Comparison of ENCODE assay signal across 10 cellular contexts in the genomic region with DNA sequence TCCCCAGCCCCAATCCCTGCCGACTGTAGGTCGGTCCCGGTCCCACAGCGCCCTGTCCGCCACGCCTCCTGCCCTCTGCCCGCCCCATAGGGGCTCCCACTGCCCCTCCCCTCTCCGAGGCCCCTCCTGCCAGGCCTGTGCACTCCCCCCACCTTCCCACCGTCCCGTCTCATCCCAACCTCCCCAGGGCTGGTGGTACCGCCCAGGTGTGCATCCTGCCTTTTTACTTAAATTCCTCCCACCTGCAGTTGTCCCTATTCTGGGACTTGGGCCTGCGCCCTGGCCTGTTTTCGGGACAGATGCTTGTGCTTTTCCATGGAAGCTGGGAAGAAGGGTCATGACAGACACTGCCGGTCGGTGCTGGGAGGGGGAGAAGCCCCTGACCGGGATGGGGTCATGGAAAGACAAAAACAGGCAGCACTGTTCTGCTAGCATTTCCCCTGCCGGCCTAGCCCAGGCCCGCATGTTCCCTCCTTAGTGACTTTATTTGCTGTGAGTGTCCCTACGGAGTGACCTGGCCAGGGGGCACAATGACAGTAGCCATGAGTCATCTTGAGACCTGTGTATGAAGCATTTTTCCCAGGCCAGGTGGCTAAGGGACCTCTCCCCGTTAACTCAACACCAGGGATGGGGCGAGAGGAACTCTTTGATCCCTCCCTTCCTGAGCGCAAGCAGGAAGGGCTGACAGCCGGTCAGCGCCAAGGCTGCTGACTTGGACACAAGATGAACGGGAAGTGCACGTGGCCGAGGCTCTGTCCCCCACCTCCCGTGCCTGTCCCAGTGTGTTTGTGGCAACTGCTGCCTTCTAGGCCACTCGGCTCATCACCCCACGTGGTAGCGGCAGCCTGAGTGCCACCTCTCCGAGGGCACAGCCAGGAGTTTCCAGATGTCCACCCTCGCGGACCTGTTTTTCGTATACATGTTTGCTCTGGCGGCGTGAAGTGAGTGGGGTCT. TPM values are rescaled to one million over a fixed set of nuclear protein-coding genes. Genes with fewer than 3 reads are reported as not detected.
DNase-seq lines count a peak whose midpoint lies in the region; ATAC-seq and TF ChIP-seq lines count a peak whose summit lies in the region.
"Had no signal": no experiment of that assay in that cellular context is flagged by ENCODE, and none has a peak within 500 bp of the region (broad histone marks: within the 10 kb centered on the region; RNA-seq: fewer than 3 reads in every experiment).

No MANE protein-coding gene starts in this region.

- peak in 1 of 2 donors; percentile 36 for DNase-seq in activated T-cell treated with anti-CD3 and anti-CD28 coated beads, Interleukin-2, amount 50 U/mL, for 72 hours
- DNase-seq in activated T-cell treated with anti-CD3 and anti-CD28 coated beads for 4 hours (no peak), coronary artery (ENCODE audit: low spot score) (no peak), right lobe of liver (peak in 2 of 3 donors; percentile 49 to 72), thoracic aorta (ENCODE audit: low spot score) (no peak), GF-D8 (lab: John Stamatoyannopoulos, UW) (no peak)
- no peak for DNase-seq in activated naive CD4-positive, alpha-beta T cell (lab: John Stamatoyannopoulos, UW)
- DNase-seq: NCI-H1417 had no signal

- no peaks in the 10 kb centered on the region for H3K9me3 Mint-ChIP-seq in activated T-cell treated with anti-CD3 and anti-CD28 coated beads, Interleukin-2, amount 50 U/mL, for 72 hours

- H3K27ac Mint-ChIP-seq in activated T-cell treated with anti-CD3 and anti-CD28 coated beads, Interleukin-2, amount 50 U/mL, for 72 hours = no peak overlapping the region

- H3K4me1 ChIP-seq in right lobe of liver (peaks cover 0 to 15% (median 0%) of the 10 kb centered on the region in 4 donors), thoracic aorta (ENCODE audit: control insufficient read depth in 1 of 2, low read depth in 2 of 2) (no peaks in the 10 kb centered on the region)

- TF ChIP-seq CTCF in coronary artery (IDR thresholded peaks at IDR 0.05) (no peak), right lobe of liver (IDR thresholded peaks at IDR 0.05) (peak in 1 of 4 donors; percentile 1), thoracic aorta (IDR thresholded peaks at IDR 0.05) (no peak)

- peaks cover 11% of the 10 kb centered on the region for H3K4me1 Mint-ChIP-seq in activated T-cell treated with anti-CD3 and anti-CD28 coated beads, Interleukin-2, amount 50 U/mL, for 72 hours (ENCODE audit: low read depth)

- peak overlapping the region; percentile 75 to 84 for H3K4me3 Mint-ChIP-seq in activated T-cell treated with anti-CD3 and anti-CD28 coated beads, Interleukin-2, amount 50 U/mL, for 72 hours

- peak; percentile 54 to 57 for ATAC-seq in activated T-cell treated with anti-CD3 and anti-CD28 coated beads, Interleukin-2, amount 50 U/mL, for 72 hours (replicated peaks in 1 of 2)
- ATAC-seq in right lobe of liver = peak; percentile 40 to 49 (median 46)
- ATAC-seq in thoracic aorta (ENCODE audit: insufficient number of reproducible peaks, low FRiP score, low read depth) = no peak
- no peak for ATAC-seq in GM21619 (IDR thresholded peaks at IDR 0.05; ENCODE audit: unreplicated experiment)

- H3K4me3 ChIP-seq in coronary artery = peak overlapping the region; percentile 66
- H3K4me3 ChIP-seq in right lobe of liver = peak overlapping the region; percentile 23 to 38 (median 29)
- peak overlapping the region; percentile 54 for H3K4me3 ChIP-seq in thoracic aorta

- no peak for TF ChIP-seq POLR2A in right lobe of liver (IDR thresholded peaks at IDR 0.05)

- intact Hi-C loops in right lobe of liver (cut with DNase I) = no loop called here

- no peaks in the 10 kb centered on the region for H3K36me3 ChIP-seq in right lobe of liver
- H3K36me3 ChIP-seq in thoracic aorta = no peaks in the 10 kb centered on the region
- H3K36me3 ChIP-seq: Peyer's patch had no signal

- H3K27ac ChIP-seq in coronary artery (peak overlapping the region in 1 of 2 donors; percentile 7), right lobe of liver (no peak overlapping the region), thoracic aorta (no peak overlapping the region)

- 13% methylated on average over 20 of the region's 37 CpGs for WGBS in right lobe of liver (ENCODE audit: insufficient coverage, low coverage, low lambda C conversion rate, missing lambda C conversion rate)

- H3K9me3 ChIP-seq in right lobe of liver (no peaks in the 10 kb centered on the region), thoracic aorta (no peaks in the 10 kb centered on the region)

- no peaks in the 10 kb centered on the region for H3K36me3 Mint-ChIP-seq in activated T-cell treated with anti-CD3 and anti-CD28 coated beads, Interleukin-2, amount 50 U/mL, for 72 hours (ENCODE audit: insufficient read depth in 2 of 2)

- H3K27me3 ChIP-seq in right lobe of liver = peaks cover 0 to 12% of the 10 kb centered on the region in 2 donors
- H3K27me3 ChIP-seq in thoracic aorta (replicated peaks; ENCODE audit: insufficient read depth) = no peaks in the 10 kb centered on the region

- peaks cover 60% of the 10 kb centered on the region for H3K27me3 Mint-ChIP-seq in activated T-cell treated with anti-CD3 and anti-CD28 coated beads, Interleukin-2, amount 50 U/mL, for 72 hours (ENCODE audit: low read depth)

RNA-seq across cellular contexts. Expression of a gene that starts 7.1 kb away (rescaled TPM):
- total RNA-seq in activated T-cell treated with anti-CD3 and anti-CD28 coated beads, Interleukin-2, amount 50 U/mL, for 72 hours = under 1 TPM in 1 of 2 donors, not detected in 1; 0.12 TPM
- total RNA-seq in right lobe of liver (under 1 TPM in 4 of 6 experiments, not detected in 2; 0.24 to 0.37 (median 0.30) TPM), thoracic aorta (1 to 10 TPM; 2.7 to 8.0 TPM)

RNA-seq across cellular contexts. Expression of a gene that starts 44.4 kb away (rescaled TPM):
- under 1 TPM in 1 of 2 donors, not detected in 1; 0.17 TPM for total RNA-seq in activated T-cell treated with anti-CD3 and anti-CD28 coated beads, Interleukin-2, amount 50 U/mL, for 72 hours
- 1 to 10 TPM in 1 of 6 experiments, under 1 TPM in 4, not detected in 1; 0.15 to 1.3 (median 0.62) TPM for total RNA-seq in right lobe of liver
- total RNA-seq in thoracic aorta = 10 to 100 TPM; 13.1 to 30.3 TPM

RNA-seq across cellular contexts. Expression of a gene that starts 53.4 kb away (rescaled TPM):
- total RNA-seq in activated T-cell treated with anti-CD3 and anti-CD28 coated beads, Interleukin-2, amount 50 U/mL, for 72 hours = 1 to 10 TPM; 1.8 to 1.9 TPM
- total RNA-seq in right lobe of liver (1 to 10 TPM; 1.3 to 3.7 (median 2.1) TPM), thoracic aorta (100 to 1,000 TPM in 1 of 2 donors, 10 to 100 TPM in 1; 47.7 to 147 TPM)

Comparison
In these comparisons a context has a peak if more than half of its experiments do, and no peak if none do; other contexts are left out.
1. ATAC-seq: peak in activated T-cell treated with anti-CD3 and anti-CD28 coated beads, Interleukin-2, amount 50 U/mL, for 72 hours (2 of 2) and right lobe of liver (4 of 4); none in thoracic aorta (single experiment) and GM21619 (single experiment).
2. DNase-seq: peak in right lobe of liver (2 of 3); none in activated T-cell treated with anti-CD3 and anti-CD28 coated beads for 4 hours (single experiment), coronary artery (single experiment), thoracic aorta (single experiment), GF-D8 (single experiment) and activated naive CD4-positive, alpha-beta T cell (0 of 4).
3. RNA of a gene that starts 44.4 kb away (total RNA-seq): 13.1 to 30.3 TPM in thoracic aorta; 0.15 to 1.3 TPM in right lobe of liver and 0.17 TPM in activated T-cell treated with anti-CD3 and anti-CD28 coated beads, Interleukin-2, amount 50 U/mL, for 72 hours; every median in the first group is over 4 times any median in the second.
4. RNA of a gene that starts 53.4 kb away (total RNA-seq): 47.7 to 147 TPM in thoracic aorta; 1.3 to 3.7 TPM in right lobe of liver and 1.8 to 1.9 TPM in activated T-cell treated with anti-CD3 and anti-CD28 coated beads, Interleukin-2, amount 50 U/mL, for 72 hours; every median in the first group is over 10 times any median in the second.
5. Peak in every context shown above with its lines, with median percentiles within 50 percentile points of each other: H3K4me3 ChIP-seq.